ENCODE assay signal across 1 cellular context in genomic region chr19:40417714-40417996, GRCh38.
TF ChIP-seq lines count a peak whose summit lies in the region.

No MANE protein-coding gene starts in this region.

TF ChIP-seq in HepG2, 621 proteins besides CTCF, POLR2A, EP300 and RAD21:
- TF ChIP-seq JUN (CRISPR knock-in tag; IDR thresholded peaks at IDR 0.05) (no peak), ZFP36L1 (CRISPR knock-in tag; IDR thresholded peaks at IDR 0.05) (no peak), NCOA5 (CRISPR knock-in tag; IDR thresholded peaks at IDR 0.05) (no peak), RBAK (CRISPR knock-in tag; IDR thresholded peaks at IDR 0.05) (no peak), ZNF746 (CRISPR knock-in tag; IDR thresholded peaks at IDR 0.05) (no peak), ZNF766 (CRISPR knock-in tag; IDR thresholded peaks at IDR 0.05; ENCODE audit: borderline replicate concordance) (no peak), TCF7 (IDR thresholded peaks at IDR 0.05; ENCODE audit: low read depth) (no peak), ZNF7 (CRISPR knock-in tag; IDR thresholded peaks at IDR 0.05) (no peak), GATA4 (IDR thresholded peaks at IDR 0.05; ENCODE audit: borderline replicate concordance, low read depth) (no peak), ZNF235 (CRISPR knock-in tag; IDR thresholded peaks at IDR 0.05; ENCODE audit: borderline replicate concordance) (no peak), CCAR2 (optimal IDR thresholded peaks at IDR 0.05; ENCODE audit: low read depth, low read length) (no peak), U2AF2 (IDR thresholded peaks at IDR 0.05; ENCODE audit: low read depth, low read length) (no peak), CCDC6 (CRISPR knock-in tag; IDR thresholded peaks at IDR 0.05) (no peak), ATF5 (CRISPR knock-in tag; IDR thresholded peaks at IDR 0.05; ENCODE audit: low read depth) (no peak), PREB (CRISPR knock-in tag; IDR thresholded peaks at IDR 0.05) (no peak), ZC3H4 (CRISPR knock-in tag; IDR thresholded peaks at IDR 0.05; ENCODE audit: borderline replicate concordance) (no peak), ZNF232 (CRISPR knock-in tag; IDR thresholded peaks at IDR 0.05; ENCODE audit: borderline replicate concordance) (no peak)
TF ChIP-seq in HepG2: peak in this region for 0.
